Comparison of ENCODE assay signal across 13 cellular contexts in the genomic region with DNA sequence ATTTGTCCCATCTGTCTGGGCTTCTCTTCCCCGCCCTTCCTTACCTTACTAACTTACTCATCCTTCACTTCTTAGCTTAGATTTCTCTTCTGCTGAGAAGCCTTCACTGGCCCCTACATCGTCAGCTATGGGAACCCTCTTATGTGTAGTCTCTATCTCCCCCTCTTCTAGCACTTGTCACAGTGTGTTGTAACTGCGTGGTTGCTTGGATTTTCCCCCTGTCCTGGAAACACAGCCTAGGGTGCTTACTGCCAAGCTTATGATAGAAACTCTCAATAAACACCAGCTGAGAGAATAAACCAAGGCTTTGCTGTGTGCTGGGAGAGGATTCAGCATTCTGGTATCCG.
DNase-seq lines count a peak whose midpoint lies in the region; ATAC-seq and TF ChIP-seq lines count a peak whose summit lies in the region.
"Had no signal": no experiment of that assay in that cellular context is flagged by ENCODE, and none has a peak within 500 bp of the region (broad histone marks: within the 10 kb centered on the region; RNA-seq: fewer than 3 reads in every experiment).

No MANE protein-coding gene starts in this region.

- H3K27me3 Mint-ChIP-seq in naive B cell, result no peaks in the 10 kb centered on the region

- intact Hi-C loops in Right ventricle myocardium superior (cut with DNase I) (no loop called here), uterus (cut with DNase I; ENCODE audit: low total_unique reads) (no loop called here)

- ATAC-seq in Right ventricle myocardium superior (ENCODE audit: poor library complexity), result no peak
- ATAC-seq in naive B cell (ENCODE audit: low read depth in 2 of 2), result no peak
- no peak for ATAC-seq in GM21737 (IDR thresholded peaks at IDR 0.05; ENCODE audit: unreplicated experiment)
- ATAC-seq: HCT116 had no signal

- H3K4me3 ChIP-seq in cardiac muscle cell, result no peak overlapping the region
- H3K4me3 ChIP-seq in uterus, result peak overlapping the region in 1 of 2 donors; percentile 18

- H3K27ac ChIP-seq in cardiac muscle cell (no peak overlapping the region), caudate nucleus (ENCODE audit: low read depth, low read length) (peak overlapping the region; percentile 69), uterus (peak overlapping the region; percentile 24 to 36)

- TF ChIP-seq CTCF in cardiac muscle cell (IDR thresholded peaks at IDR 0.05; ENCODE audit: low read depth, low read length) (no peak), uterus (IDR thresholded peaks at IDR 0.05) (no peak)

- no peaks in the 10 kb centered on the region for H3K9me3 ChIP-seq in cardiac muscle cell (ENCODE audit: low read depth)
- no peaks in the 10 kb centered on the region for H3K9me3 ChIP-seq in uterus

- H3K36me3 ChIP-seq in cardiac muscle cell (no peaks in the 10 kb centered on the region), uterus (no peaks in the 10 kb centered on the region)

- DNase-seq in cardiac muscle cell (ENCODE audit: low read depth in 1 of 2, low spot score in 1 of 2), result peak; percentile 2 to 17
- DNase-seq in Right ventricle myocardium superior, result no peak
- peak in 4 of 61 donors; percentile 8 to 45 (median 22) for DNase-seq in caudate nucleus (lab: John Stamatoyannopoulos, UW)
- no peak for DNase-seq in naive B cell
- no peak for DNase-seq in uterus
- DNase-seq in NCI-H1105 treated with DMSO at 0.1 percent for 48 hours (lab: John Stamatoyannopoulos, UW), result no peak
- no peak for DNase-seq in NCI-H146 (lab: John Stamatoyannopoulos, UW)
- DNase-seq: AML-193, GDM1, NCI-H1694 treated with DMSO at 0.1 percent for 48 hours, NCI-H526 treated with DMSO at 0.1 percent for 48 hours had no signal

- H3K4me1 ChIP-seq in cardiac muscle cell (ENCODE audit: low read depth) (no peaks in the 10 kb centered on the region), uterus (no peaks in the 10 kb centered on the region)

- H3K4me3 Mint-ChIP-seq in naive B cell, result peak overlapping the region in 3 of 8 donors; percentile 4 to 62 (median 14)

- peaks cover 28 to 60% (median 46%) of the 10 kb centered on the region in 3 donors for H3K4me1 Mint-ChIP-seq in naive B cell

- H3K9me3 Mint-ChIP-seq in naive B cell, result no peaks in the 10 kb centered on the region

- peak overlapping the region in 5 of 6 donors; percentile 35 to 97 (median 92) for H3K27ac Mint-ChIP-seq in naive B cell

- no peaks in the 10 kb centered on the region for H3K36me3 Mint-ChIP-seq in naive B cell

- no peak for TF ChIP-seq POLR2A in uterus (IDR thresholded peaks at IDR 0.05)

- H3K27me3 ChIP-seq in cardiac muscle cell (no peaks in the 10 kb centered on the region), uterus (no peaks in the 10 kb centered on the region)

Comparison
In these comparisons a context has a peak if more than half of its experiments do, and no peak if none do; other contexts are left out.
1. DNase-seq: peak in cardiac muscle cell (2 of 2); none in Right ventricle myocardium superior (single experiment), naive B cell (single experiment), uterus (0 of 2), NCI-H1105 treated with DMSO at 0.1 percent for 48 hours (single experiment) and NCI-H146 (single experiment).